In genomic region chr2:12847694-12848093, GRCh38 we compare ENCODE assay signal across 16 cellular contexts.
"Had no signal": no experiment of that assay in that cellular context is flagged by ENCODE, and none has a peak within 500 bp of the region (broad histone marks: within the 10 kb centered on the region; RNA-seq: fewer than 3 reads in every experiment).

No MANE protein-coding gene starts in this region.

- DNase-seq: activated CD4-positive, alpha-beta T cell treated with anti-CD3 and anti-CD28 coated beads for 48 hours; activated CD8-positive, alpha-beta T cell treated with anti-CD3 and anti-CD28 coated beads, Interleukin-2, amount 10 ng/mL, durations not matched to agents 7 days and 5 days; activated naive CD4-positive, alpha-beta T cell; central memory CD4-positive, alpha-beta T cell; cortex of kidney; effector memory CD4-positive, alpha-beta T cell; gastrocnemius medialis; right lobe of liver; spleen; stimulated activated CD4-positive, alpha-beta T cell treated with anti-CD3 and anti-CD28 coated beads, Interleukin-1b, Interleukin-23, amount 100 ng/mL, for 48 hours; stimulated activated naive B cell treated with anti-CD40 and anti-IgM and Interleukin-4, amounts not matched to agents 10 μg/mL and 1 μg/mL and 100 μg/mL, for 72 hours; upper lobe of left lung; WERI-Rb-1 had no signal

- H3K4me3 Mint-ChIP-seq: activated CD8-positive, alpha-beta T cell treated with anti-CD3 and anti-CD28 coated beads, Interleukin-2, amount 10 ng/mL, durations not matched to agents 7 days and 5 days; activated T-helper 1 cell treated with anti-CD3 and anti-CD28 coated beads, Interleukin-12 subunit alpha, Interleukin-12 subunit beta, Interleukin-2, Interleukin-4 antibody, amounts not matched to agents 30 ng/mL and 10 ng/mL and 1 ng/mL, durations not matched to agents 14 hours and 24 hours and 36 hours; memory B cell; neural progenitor cell; stimulated activated naive B cell treated with anti-CD40 and anti-IgM and Interleukin-4, amounts not matched to agents 10 μg/mL and 1 μg/mL and 100 μg/mL, for 72 hours had no signal

- H3K9me3 Mint-ChIP-seq: activated T-helper 1 cell treated with anti-CD3 and anti-CD28 coated beads, Interleukin-12 subunit alpha, Interleukin-12 subunit beta, Interleukin-2, Interleukin-4 antibody, amounts not matched to agents 30 ng/mL and 10 ng/mL and 1 ng/mL, durations not matched to agents 14 hours and 24 hours and 36 hours; memory B cell; neural progenitor cell; stimulated activated naive B cell treated with anti-CD40 and anti-IgM and Interleukin-4, amounts not matched to agents 10 μg/mL and 1 μg/mL and 100 μg/mL, for 72 hours had no signal

- H3K36me3 Mint-ChIP-seq: memory B cell; neural progenitor cell; stimulated activated naive B cell treated with anti-CD40 and anti-IgM and Interleukin-4, amounts not matched to agents 10 μg/mL and 1 μg/mL and 100 μg/mL, for 72 hours had no signal

- H3K27ac Mint-ChIP-seq: activated CD8-positive, alpha-beta T cell treated with anti-CD3 and anti-CD28 coated beads, Interleukin-2, amount 10 ng/mL, durations not matched to agents 7 days and 5 days; activated T-helper 1 cell treated with anti-CD3 and anti-CD28 coated beads, Interleukin-12 subunit alpha, Interleukin-12 subunit beta, Interleukin-2, Interleukin-4 antibody, amounts not matched to agents 30 ng/mL and 10 ng/mL and 1 ng/mL, durations not matched to agents 14 hours and 24 hours and 36 hours; memory B cell; neural progenitor cell; stimulated activated naive B cell treated with anti-CD40 and anti-IgM and Interleukin-4, amounts not matched to agents 10 μg/mL and 1 μg/mL and 100 μg/mL, for 72 hours had no signal

- ATAC-seq: activated CD8-positive, alpha-beta T cell treated with anti-CD3 and anti-CD28 coated beads, Interleukin-2, amount 10 ng/mL, durations not matched to agents 7 days and 5 days; gastrocnemius medialis; right lobe of liver; stimulated activated naive B cell treated with anti-CD40 and anti-IgM and Interleukin-4, amounts not matched to agents 10 μg/mL and 1 μg/mL and 100 μg/mL, for 72 hours had no signal

- H3K4me1 Mint-ChIP-seq: memory B cell; stimulated activated naive B cell treated with anti-CD40 and anti-IgM and Interleukin-4, amounts not matched to agents 10 μg/mL and 1 μg/mL and 100 μg/mL, for 72 hours had no signal
